14 cellular contexts compared by ENCODE assay signal in the genomic region with DNA sequence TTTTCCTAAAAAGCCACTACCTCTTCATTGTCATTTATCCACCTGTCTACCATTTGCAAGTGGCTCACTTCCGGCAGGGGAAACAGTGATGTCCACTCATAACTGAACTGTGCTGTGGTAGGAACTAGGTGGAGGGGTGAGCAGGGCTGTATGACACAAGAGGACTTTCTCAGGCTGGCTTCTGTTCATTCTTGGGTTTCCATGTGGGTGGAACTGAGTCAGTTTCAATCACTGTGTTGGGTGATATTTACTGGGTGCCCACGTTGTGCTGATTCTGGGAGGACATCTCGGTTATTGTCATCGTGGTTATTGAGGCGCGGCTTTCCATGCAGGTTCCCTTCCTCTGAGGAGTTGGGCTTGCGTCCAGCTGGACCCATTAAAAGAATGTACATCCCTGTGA. TPM values are rescaled to one million over a fixed set of nuclear protein-coding genes. Genes with fewer than 3 reads are reported as not detected.
DNase-seq lines count a peak whose midpoint lies in the region; ATAC-seq and TF ChIP-seq lines count a peak whose summit lies in the region.
"Had no signal": no experiment of that assay in that cellular context is flagged by ENCODE, and none has a peak within 500 bp of the region (broad histone marks: within the 10 kb centered on the region; RNA-seq: fewer than 3 reads in every experiment).

No MANE protein-coding gene starts in this region.

- TF ChIP-seq CTCF in GM13977 (IDR thresholded peaks at IDR 0.05; ENCODE audit: extremely low read depth, insufficient read depth, missing control alignments) (no peak), GM20000 (IDR thresholded peaks at IDR 0.05; ENCODE audit: extremely low read depth, missing control alignments) (no peak), neural crest cell (conservative IDR thresholded peaks at IDR 0.05) (no peak), mesothelial cell of epicardium (IDR thresholded peaks at IDR 0.05; ENCODE audit: unreplicated experiment) (no peak)

- in situ Hi-C loops in GM13977 (cut with MboI; ENCODE audit: low pct_unique_long_range_greater_than_20kb, low sequenced_read_pairs, unreplicated experiment): no loop called here

- H3K27me3 Mint-ChIP-seq in neural crest cell (ENCODE audit: low read depth) (no peaks in the 10 kb centered on the region), mesothelial cell of epicardium (ENCODE audit: low read depth) (peaks cover 62% of the 10 kb centered on the region)

- peaks cover 2% of the 10 kb centered on the region for H3K36me3 Mint-ChIP-seq in neural crest cell (ENCODE audit: low read depth)
- no peaks in the 10 kb centered on the region for H3K36me3 Mint-ChIP-seq in mesothelial cell of epicardium
- H3K36me3 Mint-ChIP-seq: CD8-positive, alpha-beta memory T cell had no signal

- H3K4me1 Mint-ChIP-seq in neural crest cell (peaks cover 6% of the 10 kb centered on the region), mesothelial cell of epicardium (no peaks in the 10 kb centered on the region)
- H3K4me1 Mint-ChIP-seq: activated B cell treated with CpG ODN at 0.5 μM for 24 hours; CD8-positive, alpha-beta memory T cell had no signal

- ATAC-seq in HG03342 (IDR thresholded peaks at IDR 0.05; ENCODE audit: unreplicated experiment): peak; percentile 90
- no peak for ATAC-seq in HG03097 (IDR thresholded peaks at IDR 0.05; ENCODE audit: low FRiP score, unreplicated experiment)
- ATAC-seq: K562 had no signal

- H3K9me3 Mint-ChIP-seq in neural crest cell (peaks cover 13% of the 10 kb centered on the region), mesothelial cell of epicardium (no peaks in the 10 kb centered on the region)
- H3K9me3 Mint-ChIP-seq: activated B cell treated with CpG ODN at 0.5 μM for 24 hours; CD8-positive, alpha-beta memory T cell had no signal

- DNase-seq in GM13977 (ENCODE audit: low spot score) (peak; percentile 71), GM20000 (ENCODE audit: low spot score) (peak; percentile 57), neural crest cell (ENCODE audit: low read depth, low spot score) (no peak), NCI-H748 treated with DMSO at 0.1 percent for 48 hours (lab: John Stamatoyannopoulos, UW) (no peak), mesothelial cell of epicardium (ENCODE audit: low spot score in 2 of 2, unreplicated experiment in 2 of 2) (no peak), DMS79 treated with DMSO at 0.1 percent for 48 hours (lab: John Stamatoyannopoulos, UW) (no peak)
- DNase-seq: activated B cell treated with CpG ODN at 0.5 μM for 24 hours; CD8-positive, alpha-beta memory T cell; cortex of kidney had no signal

- H3K4me3 Mint-ChIP-seq in neural crest cell: no peak overlapping the region
- no peak overlapping the region for H3K4me3 Mint-ChIP-seq in mesothelial cell of epicardium
- H3K4me3 Mint-ChIP-seq: activated B cell treated with CpG ODN at 0.5 μM for 24 hours; CD8-positive, alpha-beta memory T cell had no signal

- H3K27ac Mint-ChIP-seq in neural crest cell (ENCODE audit: unreplicated experiment) (peak overlapping the region; percentile 19), mesothelial cell of epicardium (no peak overlapping the region)
- H3K27ac Mint-ChIP-seq: activated B cell treated with CpG ODN at 0.5 μM for 24 hours had no signal

RNA-seq across cellular contexts. Expression of gene RAMP3, which starts 38.8 kb away (rescaled TPM):
- total RNA-seq in neural crest cell (not detected in 2 replicates), mesothelial cell of epicardium (not detected in 3 replicates)
- total RNA-seq: activated B cell treated with CpG ODN at 0.5 μM for 24 hours; CD8-positive, alpha-beta memory T cell; hepatocyte; K562; myocyte had no signal

Comparison
In these comparisons a context has a peak if more than half of its experiments do, and no peak if none do; other contexts are left out.
1. DNase-seq: peak in GM13977 (single experiment) and GM20000 (single experiment); none in neural crest cell (single experiment), NCI-H748 treated with DMSO at 0.1 percent for 48 hours (single experiment), mesothelial cell of epicardium (0 of 2) and DMS79 treated with DMSO at 0.1 percent for 48 hours (single experiment).